ENCODE assay signal across 8 cellular contexts in the genomic region with DNA sequence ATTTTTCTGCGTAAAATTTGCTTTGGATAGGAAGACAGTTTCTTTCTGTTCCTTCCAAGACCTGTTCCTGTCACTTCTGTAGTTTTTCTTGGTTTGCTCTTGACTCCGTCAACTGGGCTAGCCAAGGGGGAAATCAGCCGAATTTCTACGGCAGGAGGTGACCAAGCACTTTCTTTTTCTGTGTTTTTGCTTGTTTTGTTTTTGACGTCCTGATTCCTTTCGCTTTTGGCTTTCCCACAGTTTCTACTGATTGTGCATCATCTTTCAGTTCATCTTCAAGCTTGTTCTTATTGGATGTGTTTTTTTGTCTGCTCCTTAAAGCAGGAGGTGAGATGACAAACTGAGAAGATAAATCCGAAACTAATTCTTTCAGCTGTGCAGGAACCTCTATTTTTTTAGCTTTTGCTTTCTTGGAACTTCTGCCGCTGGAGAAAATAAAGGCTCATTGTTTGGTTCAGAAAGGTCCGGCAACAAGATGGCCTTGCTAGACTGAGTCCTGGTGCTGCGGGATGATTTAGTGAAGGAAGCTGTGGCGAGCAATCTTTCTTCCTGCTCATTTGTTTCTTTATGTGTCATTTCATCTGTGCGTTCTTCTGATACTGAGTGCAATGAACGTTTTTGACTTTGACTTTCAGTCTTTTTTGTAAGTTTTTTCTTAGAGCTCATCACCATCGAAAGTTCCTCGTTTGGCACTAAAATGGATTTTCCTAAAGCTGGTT.
DNase-seq lines count a peak whose midpoint lies in the region; ATAC-seq and TF ChIP-seq lines count a peak whose summit lies in the region.
"Not testable (repeated sequence)": the region's sequence is repeated elsewhere in the genome, so short reads cannot be mapped to it uniquely, and the experiment has no call there.

No MANE protein-coding gene starts in this region.

- not testable (repeated sequence) for H3K27ac Mint-ChIP-seq in GM23338
- peak overlapping the region; percentile 84 for H3K27ac Mint-ChIP-seq in activated CD4-positive, alpha-beta T cell treated with anti-CD3 and anti-CD28 coated beads, Interleukin-2, amount 10 ng/mL, durations not matched to agents 24 days and 14 days

- not testable (repeated sequence) for H3K27me3 Mint-ChIP-seq in GM23338 (ENCODE audit: insufficient read depth, low read depth, poor library complexity)
- H3K27me3 Mint-ChIP-seq in activated CD4-positive, alpha-beta T cell treated with anti-CD3 and anti-CD28 coated beads, Interleukin-2, amount 10 ng/mL, durations not matched to agents 24 days and 14 days = peaks cover 26% of the 10 kb centered on the region

- H3K9me2 ChIP-seq in GM23338 (ENCODE audit: insufficient read depth); MM.1S (replicated peaks; ENCODE audit: insufficient read depth, low read length): not testable (repeated sequence)

- not testable (repeated sequence) for H3K36me3 Mint-ChIP-seq in GM23338 (ENCODE audit: low read depth); activated CD4-positive, alpha-beta T cell treated with anti-CD3 and anti-CD28 coated beads, Interleukin-2, amount 10 ng/mL, durations not matched to agents 24 days and 14 days (ENCODE audit: low read depth)

- H3K27me3 ChIP-seq in GM23338 (ENCODE audit: insufficient read depth); MM.1S (replicated peaks; ENCODE audit: insufficient read depth, low read length); dorsolateral prefrontal cortex; thymus (ENCODE audit: control insufficient read depth, insufficient read depth): not testable (repeated sequence)

- intact Hi-C loops in activated CD4-positive, alpha-beta T cell treated with anti-CD3 and anti-CD28 coated beads, Interleukin-2, amount 10 ng/mL, durations not matched to agents 24 days and 14 days (cut with micrococcal nuclease); dorsolateral prefrontal cortex (cut with DNase I): not testable (repeated sequence)

- not testable (repeated sequence) for H3K9ac ChIP-seq in MM.1S (ENCODE audit: low read length)

- H3K79me2 ChIP-seq in GM23338 (replicated peaks; ENCODE audit: insufficient read depth); MM.1S (ENCODE audit: low read length): not testable (repeated sequence)

- TF ChIP-seq CTCF in GM23338 (conservative IDR thresholded peaks at IDR 0.05; ENCODE audit: low read depth in 2 of 2); MM.1S (IDR thresholded peaks at IDR 0.05; ENCODE audit: low read length); dorsolateral prefrontal cortex (IDR thresholded peaks at IDR 0.05 in 54 of 56, conservative IDR thresholded peaks at IDR 0.05 in 2 of 56; ENCODE audit: low read depth in 1 of 56, partially characterized antibody in 56 of 56): not testable (repeated sequence)

- H3K4me2 ChIP-seq in GM23338 = not testable (repeated sequence)
- peak overlapping the region; percentile 45; the same call in 1 of the 2 replicates for H3K4me2 ChIP-seq in MM.1S (ENCODE audit: low read depth, low read length)

- H3K9me3 Mint-ChIP-seq in GM23338; activated CD4-positive, alpha-beta T cell treated with anti-CD3 and anti-CD28 coated beads, Interleukin-2, amount 10 ng/mL, durations not matched to agents 24 days and 14 days: not testable (repeated sequence)

- H3K36me3 ChIP-seq in GM23338 (ENCODE audit: insufficient read depth); MM.1S (replicated peaks; ENCODE audit: insufficient read depth, low read length); thymus (ENCODE audit: control insufficient read depth, insufficient read depth): not testable (repeated sequence)

- not testable (repeated sequence) for H3K4me3 Mint-ChIP-seq in GM23338
- H3K4me3 Mint-ChIP-seq in activated CD4-positive, alpha-beta T cell treated with anti-CD3 and anti-CD28 coated beads, Interleukin-2, amount 10 ng/mL, durations not matched to agents 24 days and 14 days = peak overlapping the region; percentile 81

- H3K4me1 ChIP-seq in GM23338 (ENCODE audit: insufficient read depth); MM.1S (ENCODE audit: low read length); thymus (ENCODE audit: control insufficient read depth, insufficient read depth, low read length): not testable (repeated sequence)

- H3F3A ChIP-seq in GM23338 (replicated peaks; ENCODE audit: low read depth); MM.1S (ENCODE audit: insufficient read depth, low read length): not testable (repeated sequence)

- H3K4me1 Mint-ChIP-seq in GM23338 = not testable (repeated sequence)
- peaks cover 10% of the 10 kb centered on the region for H3K4me1 Mint-ChIP-seq in activated CD4-positive, alpha-beta T cell treated with anti-CD3 and anti-CD28 coated beads, Interleukin-2, amount 10 ng/mL, durations not matched to agents 24 days and 14 days

- H3K4me3 ChIP-seq in GM08714 (ENCODE audit: low read length) (peak overlapping the region; percentile 57; the same call in 1 of the 2 replicates), MM.1S (ENCODE audit: low read length) (peak overlapping the region; percentile 58), dorsolateral prefrontal cortex (peak overlapping the region in 36 of 59 donors; percentile 8 to 57 (median 30)), thymus (ENCODE audit: low read length) (peak overlapping the region; percentile 17)
- not testable (repeated sequence) for H3K4me3 ChIP-seq in GM23338

- DNase-seq in GM23338 (ENCODE audit: low spot score) = peak; percentile 5
- DNase-seq in MM.1S = peak; percentile 80
- DNase-seq in activated CD4-positive, alpha-beta T cell treated with anti-CD3 and anti-CD28 coated beads, Interleukin-2, amount 10 ng/mL, durations not matched to agents 24 days and 14 days = peak; percentile 78
- not testable (repeated sequence) for DNase-seq in dorsolateral prefrontal cortex

- peak overlapping the region; percentile 91; the same call in 1 of the 2 replicates for H2AFZ ChIP-seq in GM23338
- H2AFZ ChIP-seq in MM.1S (ENCODE audit: low read length) = peak overlapping the region; percentile 42

- ATAC-seq in GM19324 (IDR thresholded peaks at IDR 0.05; ENCODE audit: low FRiP score, unreplicated experiment) (peak; percentile 67), HG03175 (IDR thresholded peaks at IDR 0.05; ENCODE audit: unreplicated experiment) (peak; percentile 51)
- ATAC-seq in GM23338 = not testable (repeated sequence)

- H3K27ac ChIP-seq in GM23338 (ENCODE audit: low read depth); MM.1S (ENCODE audit: low read length); dorsolateral prefrontal cortex; thymus (ENCODE audit: low read depth): not testable (repeated sequence)

- H3K9me3 ChIP-seq in MM.1S (replicated peaks; ENCODE audit: insufficient read depth, low read length); thymus (ENCODE audit: control insufficient read depth): not testable (repeated sequence)

- 36% methylated on average over 15 of the region's 15 CpGs for WGBS in thymus

- not testable (repeated sequence) for H4K20me1 ChIP-seq in GM23338 (replicated peaks; ENCODE audit: insufficient read depth); MM.1S (ENCODE audit: insufficient read depth, low read length)
